ENCODE assay signal across 1 cellular context in genomic region chr17:35943537-35943936, GRCh38.
TF ChIP-seq lines count a peak whose summit lies in the region.

TSS of gene LYZL6 (minus strand) at chr17:35943713. CDS start at chr17:35939356, 4,357 bp downstream.

TF ChIP-seq in K562, 482 proteins besides CTCF, POLR2A, EP300 and RAD21:
- no peak for TF ChIP-seq MCM2 (IDR thresholded peaks at IDR 0.05; ENCODE audit: low read depth)
- TF ChIP-seq ZNF3 (CRISPR knock-in tag; IDR thresholded peaks at IDR 0.05) = no peak
- TF ChIP-seq HNRNPUL1 (IDR thresholded peaks at IDR 0.05; ENCODE audit: low read length) = no peak
- no peak for TF ChIP-seq TCF7 (IDR thresholded peaks at IDR 0.05; ENCODE audit: borderline replicate concordance)
- no peak for TF ChIP-seq E2F5 (CRISPR knock-in tag; IDR thresholded peaks at IDR 0.05)
- TF ChIP-seq ATF3 (IDR thresholded peaks at IDR 0.05) = peak; percentile 51
- TF ChIP-seq ATF3 (CRISPR knock-in tag; conservative IDR thresholded peaks at IDR 0.05) = no peak
- TF ChIP-seq HSF4 (CRISPR knock-in tag; IDR thresholded peaks at IDR 0.05; ENCODE audit: borderline replicate concordance) = no peak
- TF ChIP-seq U2AF2 (optimal IDR thresholded peaks at IDR 0.05; ENCODE audit: low read depth, low read length) = no peak
- no peak for TF ChIP-seq ZNF584 (CRISPR knock-in tag; IDR thresholded peaks at IDR 0.05; ENCODE audit: low read depth)
